ENCODE assay signal across 23 cellular contexts in genomic region chr12:114689075-114689994, GRCh38. TPM values are rescaled to one million over a fixed set of nuclear protein-coding genes. Genes with fewer than 3 reads are reported as not detected.
A peak's percentile ranks its signal among the peaks of the same experiment; 100 is the strongest.
DNase-seq lines count a peak whose midpoint lies in the region; ATAC-seq and TF ChIP-seq lines count a peak whose summit lies in the region.
"Had no signal": no experiment of that assay in that cellular context is flagged by ENCODE, and none has a peak within 500 bp of the region (broad histone marks: within the 10 kb centered on the region; RNA-seq: fewer than 3 reads in every experiment).

No MANE protein-coding gene starts in this region.

- ATAC-seq in GM23338 (no peak), GM21367 (IDR thresholded peaks at IDR 0.05; ENCODE audit: unreplicated experiment) (no peak), heart right ventricle (no peak)
- ATAC-seq: HepG2 had no signal

- H2AFZ ChIP-seq in GM23338 = no peak overlapping the region

- H3K27ac Mint-ChIP-seq in GM23338 (no peak overlapping the region), endodermal cell (no peak overlapping the region), mesothelial cell of epicardium (peak overlapping the region; percentile 100)
- H3K27ac Mint-ChIP-seq: CD14-positive monocyte had no signal

- H3K4me3 ChIP-seq in GM23338 (no peak overlapping the region), endodermal cell (ENCODE audit: low read length) (no peak overlapping the region), heart right ventricle (no peak overlapping the region)
- H3K4me3 ChIP-seq: Peyer's patch, SJCRH30 had no signal

- peaks cover 43% of the 10 kb centered on the region for H4K20me1 ChIP-seq in GM23338 (replicated peaks; ENCODE audit: insufficient read depth)

- peak overlapping the region; percentile 7; the same call in 1 of the 3 replicates for H3K4me3 Mint-ChIP-seq in GM23338
- H3K4me3 Mint-ChIP-seq in endodermal cell = peak overlapping the region; percentile 92
- peak overlapping the region; percentile 92 for H3K4me3 Mint-ChIP-seq in mesothelial cell of epicardium

- no peaks in the 10 kb centered on the region for H3K9me2 ChIP-seq in GM23338 (ENCODE audit: insufficient read depth)

- H3K9me3 Mint-ChIP-seq in GM23338 (peaks cover 3% of the 10 kb centered on the region; the same call in 1 of the 3 replicates), endodermal cell (no peaks in the 10 kb centered on the region), mesothelial cell of epicardium (no peaks in the 10 kb centered on the region)

- H3K27me3 ChIP-seq in GM23338 (ENCODE audit: insufficient read depth) = peaks cover 99% of the 10 kb centered on the region
- peaks cover 81% of the 10 kb centered on the region for H3K27me3 ChIP-seq in endodermal cell (ENCODE audit: control insufficient read depth, insufficient read depth, low read length, poor library complexity, severe bottlenecking)
- peaks cover 27 to 100% (median 93%) of the 10 kb centered on the region in 7 donors for H3K27me3 ChIP-seq in heart right ventricle
- H3K27me3 ChIP-seq: SJCRH30 had no signal

- no peaks in the 10 kb centered on the region for H3K36me3 Mint-ChIP-seq in GM23338 (ENCODE audit: low read depth)
- H3K36me3 Mint-ChIP-seq in endodermal cell (ENCODE audit: low read depth) = no peaks in the 10 kb centered on the region
- no peaks in the 10 kb centered on the region for H3K36me3 Mint-ChIP-seq in mesothelial cell of epicardium

- H3K4me1 ChIP-seq in GM23338 (ENCODE audit: insufficient read depth) (peaks cover 68% of the 10 kb centered on the region), endodermal cell (ENCODE audit: control insufficient read depth, insufficient read depth, low read length) (peaks cover 23% of the 10 kb centered on the region), heart right ventricle (peaks cover 9 to 39% (median 23%) of the 10 kb centered on the region in 9 donors)
- H3K4me1 ChIP-seq: SJCRH30 had no signal

- intact Hi-C loops in heart right ventricle (cut with DNase I) = loop anchor here in 3 of 10 donors (10.0 kb wide), 2 partner anchors 265 to 645 kb away; no protein-coding TSS in a partner anchor

- H3K4me1 Mint-ChIP-seq in GM23338 = peaks cover 74% of the 10 kb centered on the region
- peaks cover 76% of the 10 kb centered on the region for H3K4me1 Mint-ChIP-seq in endodermal cell
- H3K4me1 Mint-ChIP-seq in mesothelial cell of epicardium = peaks cover 84% of the 10 kb centered on the region

- H3K9me3 ChIP-seq in endodermal cell (ENCODE audit: control insufficient read depth, low read length) = no peaks in the 10 kb centered on the region
- H3K9me3 ChIP-seq in heart right ventricle = no peaks in the 10 kb centered on the region
- H3K9me3 ChIP-seq: Peyer's patch, SJCRH30 had no signal

- H3K9ac ChIP-seq in endodermal cell (ENCODE audit: extremely low read depth, low read length, poor library complexity, severe bottlenecking) = no peak overlapping the region

- H3K27me3 Mint-ChIP-seq in GM23338 (ENCODE audit: insufficient read depth, low read depth, poor library complexity) (peaks cover 97% of the 10 kb centered on the region), endodermal cell (ENCODE audit: insufficient read depth) (peaks cover 94% of the 10 kb centered on the region), mesothelial cell of epicardium (ENCODE audit: low read depth) (peaks cover under 1% of the 10 kb centered on the region)

- TF ChIP-seq CTCF in GM23338 (conservative IDR thresholded peaks at IDR 0.05; ENCODE audit: low read depth in 2 of 2) = no peak
- no peak for TF ChIP-seq CTCF in endodermal cell (conservative IDR thresholded peaks at IDR 0.05)
- no peak for TF ChIP-seq CTCF in mesothelial cell of epicardium (IDR thresholded peaks at IDR 0.05; ENCODE audit: unreplicated experiment)
- no peak for TF ChIP-seq CTCF in heart right ventricle (IDR thresholded peaks at IDR 0.05)

- H3F3A ChIP-seq in GM23338 (replicated peaks; ENCODE audit: low read depth) = peaks cover 54% of the 10 kb centered on the region

- no peaks in the 10 kb centered on the region for H3K79me2 ChIP-seq in GM23338 (replicated peaks; ENCODE audit: insufficient read depth)

- no peak overlapping the region for H3K4me2 ChIP-seq in GM23338

- peak; percentile 1 for DNase-seq in GM23338 (ENCODE audit: low spot score)
- peak; percentile 49 for DNase-seq in endodermal cell
- DNase-seq in mesothelial cell of epicardium (ENCODE audit: low spot score in 2 of 2, unreplicated experiment in 2 of 2) = no peak
- DNase-seq in retina = peak; percentile 32
- DNase-seq in OCI-M1 (lab: John Stamatoyannopoulos, UW) = no peak
- no peak for DNase-seq in heart right ventricle
- no peak for DNase-seq in NCI-H1417 treated with DMSO at 0.1 percent for 48 hours (lab: John Stamatoyannopoulos, UW)
- DNase-seq: DMS53, GDM1, KBM-7, NCI-H1092, NCI-H146, NCI-H2029, NCI-H2171, NCI-H345, NCI-H524, NCI-H82, Peyer's patch, SJCRH30 had no signal

- 23 to 47% methylated on average over 2 to 5 of the region's 5 CpGs for WGBS in endodermal cell (ENCODE audit: insufficient coverage in 1 of 2, insufficient read length in 1 of 2), 2 experiments
- WGBS in heart right ventricle, 2 donors = 45 to 58% methylated on average over 5 of the region's 5 CpGs

- H3K27ac ChIP-seq in GM23338 (ENCODE audit: low read depth) (no peak overlapping the region), endodermal cell (ENCODE audit: low read depth, low read length) (no peak overlapping the region), heart right ventricle (no peak overlapping the region)
- H3K27ac ChIP-seq: HL-60, Peyer's patch, SJCRH30 had no signal

- no peaks in the 10 kb centered on the region for H3K36me3 ChIP-seq in GM23338 (ENCODE audit: insufficient read depth)
- H3K36me3 ChIP-seq in endodermal cell (ENCODE audit: control insufficient read depth, insufficient read depth, low read length) = no peaks in the 10 kb centered on the region
- no peaks in the 10 kb centered on the region for H3K36me3 ChIP-seq in heart right ventricle
- H3K36me3 ChIP-seq: Peyer's patch, SJCRH30 had no signal

TF ChIP-seq in GM23338, 12 proteins besides CTCF, POLR2A, EP300 and RAD21 (continues in another document):
- no peak for TF ChIP-seq STAT1 (IDR thresholded peaks at IDR 0.05; ENCODE audit: unreplicated experiment)

RNA-seq across cellular contexts. Expression of gene TBX3, which starts 5.4 kb away (rescaled TPM):
- 0.24 and 0.35 TPM in 2 replicates for total RNA-seq in GM23338 (2014; rRNA removed; shearing (Covaris generic))
- polyA plus RNA-seq in GM23338 (2016; fragmentation: Nextera tagmentation; extraction: Ambion mirVana) (0.18 and 0.33 TPM in 2 replicates), heart right ventricle (10 to 100 TPM in 1 of 2 donors, 1 to 10 TPM in 1; 9.7 to 20.9 TPM)
- total RNA-seq in endodermal cell (10 to 100 TPM; 80.8 to 88.1 TPM), mesothelial cell of epicardium (409 to 427 TPM (median 425 TPM) in 3 replicates), heart right ventricle (10 to 100 TPM in 6 of 10 donors, 1 to 10 TPM in 4; 4.0 to 32.4 (median 11.4) TPM)
- polyA plus RNA-seq in endodermal cell (2013, experiment 1 of 2) = 5.5 TPM
- 5.9 TPM for polyA plus RNA-seq in endodermal cell (2013, experiment 2 of 2)
- total RNA-seq: SJCRH30 had no signal

Comparison
In these comparisons a context has a peak if more than half of its experiments do, and no peak if none do; other contexts are left out.
1. DNase-seq: peak in GM23338 (single experiment), endodermal cell (single experiment) and retina (single experiment); none in mesothelial cell of epicardium (0 of 2), OCI-M1 (single experiment), heart right ventricle (0 of 2) and NCI-H1417 treated with DMSO at 0.1 percent for 48 hours (single experiment).
2. H3K4me3 Mint-ChIP-seq: peak in every context shown above with its lines; median percentile 92 in endodermal cell; 92 in mesothelial cell of epicardium; 7 in GM23338.